In genomic region chr22:46587492-46588278, GRCh38 we compare ENCODE assay signal across 8 cellular contexts. TPM values are rescaled to one million over a fixed set of nuclear protein-coding genes. Genes with fewer than 3 reads are reported as not detected.
DNase-seq lines count a peak whose midpoint lies in the region; ATAC-seq, FAIRE-seq and TF ChIP-seq lines count a peak whose summit lies in the region.

No MANE protein-coding gene starts in this region.

- no peaks in the 10 kb centered on the region for H3K9me3 Mint-ChIP-seq in CD8-positive, alpha-beta memory T cell
- H3K9me3 Mint-ChIP-seq in stimulated activated naive CD8-positive, alpha-beta T cell treated with anti-CD3 and anti-CD28 coated beads, Interleukin-15, Interleukin-2, amounts not matched to agents 100 ng/mL and 50 ng/mL, for 24 hours: no peaks in the 10 kb centered on the region

- POLR2A ChIA-PET in CD8-positive, alpha-beta memory T cell (lab: Charles Lee): no interaction called here
- POLR2A ChIA-PET in GM12878 (lab: Charles Lee) (interaction anchor here (1.5 to 1.6 kb wide), 2 partner anchors 25 to 27 kb away, joined by 5 to 7 read pairs; no protein-coding TSS in a partner anchor), RWPE1 (lab: Yijun Ruan, JAX; ENCODE audit: low non-redundant PET) (no interaction called here)

- peak overlapping the region; percentile 50 to 88 (median 72) for H3K27ac Mint-ChIP-seq in CD8-positive, alpha-beta memory T cell
- H3K27ac Mint-ChIP-seq in stimulated activated naive CD8-positive, alpha-beta T cell treated with anti-CD3 and anti-CD28 coated beads, Interleukin-15, Interleukin-2, amounts not matched to agents 100 ng/mL and 50 ng/mL, for 24 hours: peak overlapping the region; percentile 76

- peaks cover 0 to 2% (median 0%) of the 10 kb centered on the region in 3 donors for H3K36me3 Mint-ChIP-seq in CD8-positive, alpha-beta memory T cell
- no peaks in the 10 kb centered on the region for H3K36me3 Mint-ChIP-seq in stimulated activated naive CD8-positive, alpha-beta T cell treated with anti-CD3 and anti-CD28 coated beads, Interleukin-15, Interleukin-2, amounts not matched to agents 100 ng/mL and 50 ng/mL, for 24 hours (ENCODE audit: low read depth)

- peak overlapping the region; percentile 94 for H3K4me2 ChIP-seq in GM12878 (ENCODE audit: control insufficient read depth, insufficient read depth)

- RAD21 ChIA-PET in GM12878 (lab: Charles Lee; ENCODE audit: unreplicated experiment): interaction anchor here (0.7 to 3.4 kb wide), 5 partner anchors 10 to 186 kb away, joined by 3 to 13 read pairs (median 4); partner anchors contain the start of gene TBC1D22A

- in situ Hi-C loops in GM12878 (cut with MboI): no loop called here

- H3K27me3 ChIP-seq in CD8-positive, alpha-beta memory T cell (ENCODE audit: insufficient read depth, low read length, poor library complexity, severe bottlenecking): no peaks in the 10 kb centered on the region
- H3K27me3 ChIP-seq in GM12878 (replicated peaks in 1 of 2; ENCODE audit: control insufficient read depth in 2 of 2, insufficient read depth in 2 of 2, low read length in 1 of 2): no peaks in the 10 kb centered on the region

- no peak for TF ChIP-seq CTCF in GM12878 (IDR thresholded peaks at IDR 0.05 in 2 of 3, conservative IDR thresholded peaks at IDR 0.05 in 1 of 3; ENCODE audit: control insufficient read depth in 2 of 3, extremely low read depth in 1 of 3, insufficient read depth in 1 of 3, low read depth in 3 of 3, low read length in 3 of 3)
- no peak for TF ChIP-seq CTCF in RWPE1 (conservative IDR thresholded peaks at IDR 0.05; ENCODE audit: low read depth)

- CTCF ChIA-PET in CD8-positive, alpha-beta memory T cell (lab: Charles Lee): interaction anchor here (1.9 kb wide), 1 partner anchor 11 kb away, joined by 6 read pairs; no protein-coding TSS in a partner anchor
- CTCF ChIA-PET in GM12878 (lab: Yijun Ruan, JAX): interaction anchor here (0.9 to 1.5 kb wide), 3 partner anchors 15 to 24 kb away, joined by 3 to 10 read pairs (median 6); no protein-coding TSS in a partner anchor
- CTCF ChIA-PET in RWPE1 (lab: Yijun Ruan, JAX): no interaction called here

- H3K27me3 Mint-ChIP-seq in CD8-positive, alpha-beta memory T cell: no peaks in the 10 kb centered on the region
- no peaks in the 10 kb centered on the region for H3K27me3 Mint-ChIP-seq in stimulated activated naive CD8-positive, alpha-beta T cell treated with anti-CD3 and anti-CD28 coated beads, Interleukin-15, Interleukin-2, amounts not matched to agents 100 ng/mL and 50 ng/mL, for 24 hours

- peak in 1 of 5 donors; percentile 25 for DNase-seq in CD8-positive, alpha-beta memory T cell
- DNase-seq in GM12878 (ENCODE audit: low read depth, low spot score) (peak; percentile 35), NCI-H1694 (lab: John Stamatoyannopoulos, UW) (no peak), RWPE1 (ENCODE audit: low spot score) (no peak), RCC 7860 (ENCODE audit: low spot score) (no peak)

- FAIRE-seq in GM12878 (lab: Jason Lieb, UNC) (peak; percentile 73), RCC 7860 (lab: Jason Lieb, UNC) (no peak)

- no peaks in the 10 kb centered on the region for H3K9me3 ChIP-seq in CD8-positive, alpha-beta memory T cell (ENCODE audit: low read length)
- no peaks in the 10 kb centered on the region for H3K9me3 ChIP-seq in GM12878 (replicated peaks; ENCODE audit: control insufficient read depth, insufficient read depth, low read length)

- peak overlapping the region; percentile 49; the same call in 1 of the 2 replicates for H3K9ac ChIP-seq in GM12878 (ENCODE audit: control insufficient read depth, insufficient read depth, low read length)

- TF ChIP-seq EP300 in GM12878 (IDR thresholded peaks at IDR 0.05; ENCODE audit: borderline replicate concordance in 1 of 2, control insufficient read depth in 1 of 2, low read depth in 2 of 2, low read length in 2 of 2): peak; percentile 52 to 75; a peak in 3 of 4 replicates

- peak overlapping the region; percentile 50 to 78 (median 72) for H3K4me3 Mint-ChIP-seq in CD8-positive, alpha-beta memory T cell
- peak overlapping the region; percentile 58 for H3K4me3 Mint-ChIP-seq in stimulated activated naive CD8-positive, alpha-beta T cell treated with anti-CD3 and anti-CD28 coated beads, Interleukin-15, Interleukin-2, amounts not matched to agents 100 ng/mL and 50 ng/mL, for 24 hours

- peak overlapping the region; percentile 50 for H2AFZ ChIP-seq in GM12878 (ENCODE audit: control insufficient read depth, low read depth, low read length)

- BruUV-seq in GM12878 (replicated peaks; lab: Mats Ljungman, UMichigan): TSS peak; percentile 62

- ATAC-seq in GM19372 (IDR thresholded peaks at IDR 0.05; ENCODE audit: low read depth, unreplicated experiment) (peak; percentile 60), HG03565 (IDR thresholded peaks at IDR 0.05; ENCODE audit: unreplicated experiment) (peak; percentile 43), GM12878 (peak; percentile 79)

- no peaks in the 10 kb centered on the region for H3K36me3 ChIP-seq in CD8-positive, alpha-beta memory T cell (ENCODE audit: insufficient read depth, low read length)
- H3K36me3 ChIP-seq in GM12878 (ENCODE audit: control insufficient read depth in 2 of 2, insufficient read depth in 2 of 2, low read length in 1 of 2): no peaks in the 10 kb centered on the region; a peak in 1 of 4 replicates

- H3K4me1 ChIP-seq in CD8-positive, alpha-beta memory T cell (ENCODE audit: insufficient read depth, low read length): peaks cover 24% of the 10 kb centered on the region
- peaks cover 52% of the 10 kb centered on the region for H3K4me1 ChIP-seq in GM12878 (ENCODE audit: control insufficient read depth, insufficient read depth, low read length)

- H3K27ac ChIP-seq in CD8-positive, alpha-beta memory T cell (ENCODE audit: low read depth, low read length): no peak overlapping the region
- H3K27ac ChIP-seq in GM12878 (ENCODE audit: control insufficient read depth, insufficient read depth): peak overlapping the region; percentile 78
- no peak overlapping the region for H3K27ac ChIP-seq in RWPE1

- H3K79me2 ChIP-seq in GM12878 (ENCODE audit: control insufficient read depth, insufficient read depth, low read length): peaks cover 5% of the 10 kb centered on the region

- H4K20me1 ChIP-seq in GM12878 (ENCODE audit: control insufficient read depth, insufficient read depth): no peaks in the 10 kb centered on the region

- TF ChIP-seq RAD21 in GM12878 (IDR thresholded peaks at IDR 0.05; ENCODE audit: insufficient read depth, low read depth, low read length): no peak

- SMC1A ChIA-PET in GM12878 (lab: Charles Lee; ENCODE audit: uncharacterized antibody, unreplicated experiment): interaction anchor here (0.9 to 2.4 kb wide), 5 partner anchors 12 to 183 kb away, joined by 3 to 13 read pairs (median 3); no protein-coding TSS in a partner anchor

- intact Hi-C loops in GM12878 (cut with micrococcal nuclease; ENCODE audit: unreplicated experiment): loop anchor here (2.0 to 5.0 kb wide), 2 partner anchors 17 to 150 kb away; partner anchors contain the start of gene CERK

- TF ChIP-seq POLR2A in GM12878 (IDR thresholded peaks at IDR 0.05; ENCODE audit: low read depth, low read length): peak; percentile 20; the same call in 1 of the 2 replicates

- 4% methylated on average over 21 of the region's 21 CpGs for WGBS in GM12878 (ENCODE audit: insufficient coverage, insufficient replicate concordance, low lambda C conversion rate, missing lambda C conversion rate)

- H3K4me1 Mint-ChIP-seq in CD8-positive, alpha-beta memory T cell: peaks cover 21 to 32% (median 23%) of the 10 kb centered on the region in 3 donors
- peaks cover 60% of the 10 kb centered on the region for H3K4me1 Mint-ChIP-seq in stimulated activated naive CD8-positive, alpha-beta T cell treated with anti-CD3 and anti-CD28 coated beads, Interleukin-15, Interleukin-2, amounts not matched to agents 100 ng/mL and 50 ng/mL, for 24 hours (ENCODE audit: low read depth)

- H3K4me3 ChIP-seq in CD8-positive, alpha-beta memory T cell (ENCODE audit: low read length): no peak overlapping the region
- H3K4me3 ChIP-seq in GM12878: peak overlapping the region; percentile 65

RNA-seq across cellular contexts. Expression of gene GRAMD4, which starts 32.5 kb away (rescaled TPM):
- total RNA-seq in CD8-positive, alpha-beta memory T cell: 10 to 100 TPM; 25.3 to 33.0 TPM
- polyA plus RNA-seq in CD8-positive, alpha-beta memory T cell: 7.6 TPM
- 20.3 and 24.6 TPM in 2 replicates for total RNA-seq in GM12878 (2013; cell fraction: nucleolus; rRNA removed)
- total RNA-seq in GM12878 (2014; rRNA removed) (27.4 and 28.7 TPM in 2 replicates), GM12878 (2014; rRNA removed; fragmentation: Illumina TruSeq; extraction: Trizol) (8.9 and 11.7 TPM in 2 replicates), GM12878 (2021) (45.5 and 49.1 TPM in 2 replicates)
- polyA plus RNA-seq in GM12878 (2011; ENCODE audit: low read depth): 2.6 TPM
- polyA plus RNA-seq in GM12878 (2011; rRNA removed) (22.1 and 24.3 TPM in 2 replicates), GM12878 (2014; fragmentation: Illumina TruSeq; extraction: Trizol) (7.2 and 9.5 TPM in 2 replicates), GM12878 (2014; fragmentation: Nextera tagmentation; extraction: Ambion mirVana) (under 1 TPM; 0.21 to 0.73 TPM), GM12878 (2014; rRNA removed) (32.3 and 38.6 TPM in 2 replicates), GM12878 (2016; fragmentation: Nextera tagmentation; extraction: Ambion mirVana) (1 to 10 TPM; 4.2 to 5.3 TPM)
- polyA plus RNA-seq in GM12878 (2011; cell fraction: cytosol; rRNA removed): 11.8 and 18.5 TPM in 2 replicates
- polyA plus RNA-seq in GM12878 (2011; cell fraction: nucleus; rRNA removed): 69.1 and 78.8 TPM in 2 replicates
- polyA plus RNA-seq in GM12878 (2012): 6.2 and 8.4 TPM in 2 replicates
- polyA minus RNA-seq in GM12878 (2011; rRNA and poly(A)+ RNA removed): 34.2 and 34.7 TPM in 2 replicates
- polyA minus RNA-seq in GM12878 (2011; cell fraction: cytosol; rRNA and poly(A)+ RNA removed): 13.9 and 15.8 TPM in 2 replicates
- polyA minus RNA-seq in GM12878 (2011; cell fraction: nucleus; rRNA and poly(A)+ RNA removed): 26.5 and 39.9 TPM in 2 replicates

RNA-seq across cellular contexts. Expression of gene CELSR1, which starts 50.3 kb away (rescaled TPM):
- total RNA-seq in CD8-positive, alpha-beta memory T cell: under 1 TPM; 0.15 to 0.33 TPM
- 0.30 TPM for polyA plus RNA-seq in CD8-positive, alpha-beta memory T cell
- 6.5 and 9.5 TPM in 2 replicates for total RNA-seq in GM12878 (2013; cell fraction: nucleolus; rRNA removed)
- total RNA-seq in GM12878 (2014; rRNA removed) (0.34 and 0.38 TPM in 2 replicates), GM12878 (2014; rRNA removed; fragmentation: Illumina TruSeq; extraction: Trizol) (0.22 and 0.23 TPM in 2 replicates), GM12878 (2021) (0.74 and 0.90 TPM in 2 replicates)
- polyA plus RNA-seq in GM12878 (2011; ENCODE audit: low read depth): 0.20 TPM
- polyA plus RNA-seq in GM12878 (2011; rRNA removed) (1.3 and 1.7 TPM in 2 replicates), GM12878 (2014; fragmentation: Illumina TruSeq; extraction: Trizol) (0.32 and 0.37 TPM in 2 replicates), GM12878 (2014; fragmentation: Nextera tagmentation; extraction: Ambion mirVana) (under 1 TPM in 1 of 2 experiments, not detected in 1; 0.05 TPM), GM12878 (2014; rRNA removed) (0.66 and 0.78 TPM in 2 replicates), GM12878 (2016; fragmentation: Nextera tagmentation; extraction: Ambion mirVana) (under 1 TPM in 1 of 2 experiments, not detected in 1; 0.08 TPM)
- polyA plus RNA-seq in GM12878 (2011; cell fraction: cytosol; rRNA removed): 2.4 and 2.5 TPM in 2 replicates
- polyA plus RNA-seq in GM12878 (2011; cell fraction: nucleus; rRNA removed): 14.0 and 14.2 TPM in 2 replicates
- polyA plus RNA-seq in GM12878 (2012): 0.51 and 0.73 TPM in 2 replicates
- 5.9 and 8.8 TPM in 2 replicates for polyA minus RNA-seq in GM12878 (2011; rRNA and poly(A)+ RNA removed)
- polyA minus RNA-seq in GM12878 (2011; cell fraction: cytosol; rRNA and poly(A)+ RNA removed): 2.8 and 3.7 TPM in 2 replicates
- 9.6 and 16.9 TPM in 2 replicates for polyA minus RNA-seq in GM12878 (2011; cell fraction: nucleus; rRNA and poly(A)+ RNA removed)
